ENCODE assay signal across 10 cellular contexts in genomic region chrX:1658083-1658463, GRCh38. TPM values are rescaled to one million over a fixed set of nuclear protein-coding genes. Genes with fewer than 3 reads are reported as not detected.
DNase-seq lines count a peak whose midpoint lies in the region; ATAC-seq and TF ChIP-seq lines count a peak whose summit lies in the region.
"Had no signal": no experiment of that assay in that cellular context is flagged by ENCODE, and none has a peak within 500 bp of the region (broad histone marks: within the 10 kb centered on the region; RNA-seq: fewer than 3 reads in every experiment).

No MANE protein-coding gene starts in this region.

- CTCF ChIA-PET in CD8-positive, alpha-beta memory T cell (lab: Charles Lee), result no interaction called here

- TF ChIP-seq CTCF in RWPE2 (IDR thresholded peaks at IDR 0.05; ENCODE audit: poor library complexity, severe bottlenecking), result no peak
- TF ChIP-seq CTCF in prostate gland (IDR thresholded peaks at IDR 0.05), result no peak
- no peak for TF ChIP-seq CTCF in transverse colon (IDR thresholded peaks at IDR 0.05)

- in situ Hi-C loops in transverse colon (cut with MboI; ENCODE audit: low pct_ligation_motif_present in 1 of 4, low pct_unique_long_range_greater_than_20kb in 1 of 4, low sequenced_read_pairs in 3 of 4), result loop anchor here in 3 of 4 donors (25.0 kb wide), 1 partner anchor 929 kb away; no protein-coding TSS in a partner anchor

- H3K9me3 Mint-ChIP-seq in CD8-positive, alpha-beta memory T cell, result no peaks in the 10 kb centered on the region
- H3K9me3 Mint-ChIP-seq in immature natural killer cell, result no peaks in the 10 kb centered on the region

- H3K36me3 ChIP-seq in CD8-positive, alpha-beta memory T cell (ENCODE audit: insufficient read depth, low read length), result no peaks in the 10 kb centered on the region
- no peaks in the 10 kb centered on the region for H3K36me3 ChIP-seq in RWPE2 (ENCODE audit: low read depth)
- H3K36me3 ChIP-seq in prostate gland, result no peaks in the 10 kb centered on the region
- no peaks in the 10 kb centered on the region for H3K36me3 ChIP-seq in transverse colon
- H3K36me3 ChIP-seq: right lobe of liver had no signal

- peak overlapping the region; percentile 93 to 99 (median 96) for H3K27ac Mint-ChIP-seq in CD8-positive, alpha-beta memory T cell
- H3K27ac Mint-ChIP-seq in immature natural killer cell, result peak overlapping the region; percentile 96 to 99 (median 98)

- peak overlapping the region; percentile 78 for H3K27ac ChIP-seq in CD8-positive, alpha-beta memory T cell (ENCODE audit: low read depth, low read length)
- H3K27ac ChIP-seq in RWPE2 (ENCODE audit: poor library complexity, severe bottlenecking) (peak overlapping the region; percentile 3), prostate gland (no peak overlapping the region), transverse colon (peak overlapping the region in 2 of 4 donors; percentile 30 to 66)
- H3K27ac ChIP-seq: right lobe of liver had no signal

- H3K4me1 ChIP-seq in CD8-positive, alpha-beta memory T cell (ENCODE audit: insufficient read depth, low read length), result peaks cover 24% of the 10 kb centered on the region
- H3K4me1 ChIP-seq in RWPE2 (ENCODE audit: insufficient read depth, poor library complexity, severe bottlenecking), result peaks cover 6% of the 10 kb centered on the region
- no peaks in the 10 kb centered on the region for H3K4me1 ChIP-seq in prostate gland (replicated peaks)
- no peaks in the 10 kb centered on the region for H3K4me1 ChIP-seq in transverse colon
- H3K4me1 ChIP-seq: right lobe of liver had no signal

- peaks cover 41 to 56% (median 49%) of the 10 kb centered on the region in 3 donors for H3K4me1 Mint-ChIP-seq in CD8-positive, alpha-beta memory T cell
- H3K4me1 Mint-ChIP-seq in immature natural killer cell, result peaks cover 49 to 52% of the 10 kb centered on the region in 2 donors

- intact Hi-C loops in prostate gland (cut with DNase I), result no loop called here
- intact Hi-C loops in transverse colon (cut with DNase I; ENCODE audit: low total_unique reads), result no loop called here

- peak overlapping the region; percentile 91 to 100 (median 97) for H3K4me3 Mint-ChIP-seq in CD8-positive, alpha-beta memory T cell
- H3K4me3 Mint-ChIP-seq in immature natural killer cell, result peak overlapping the region; percentile 94 to 99 (median 96)

- H3K27me3 ChIP-seq in CD8-positive, alpha-beta memory T cell (ENCODE audit: insufficient read depth, low read length, poor library complexity, severe bottlenecking), result no peaks in the 10 kb centered on the region
- H3K27me3 ChIP-seq in RWPE2 (ENCODE audit: insufficient read depth, poor library complexity, severe bottlenecking), result no peaks in the 10 kb centered on the region
- no peaks in the 10 kb centered on the region for H3K27me3 ChIP-seq in prostate gland (replicated peaks; ENCODE audit: insufficient read depth)
- no peaks in the 10 kb centered on the region for H3K27me3 ChIP-seq in transverse colon
- H3K27me3 ChIP-seq: right lobe of liver had no signal

- H3K4me3 ChIP-seq in CD8-positive, alpha-beta memory T cell (ENCODE audit: low read length), result peak overlapping the region; percentile 68
- H3K4me3 ChIP-seq in RWPE2 (ENCODE audit: severe bottlenecking), result no peak overlapping the region
- H3K4me3 ChIP-seq in prostate gland, result no peak overlapping the region
- peak overlapping the region in 1 of 4 donors; percentile 13 for H3K4me3 ChIP-seq in transverse colon
- H3K4me3 ChIP-seq: right lobe of liver had no signal

- peaks cover 2 to 29% (median 8%) of the 10 kb centered on the region in 3 donors for H3K36me3 Mint-ChIP-seq in CD8-positive, alpha-beta memory T cell
- H3K36me3 Mint-ChIP-seq in immature natural killer cell, result peaks cover 0 to 6% (median 4%) of the 10 kb centered on the region in 3 donors

- no peaks in the 10 kb centered on the region for H3K9me3 ChIP-seq in CD8-positive, alpha-beta memory T cell (ENCODE audit: low read length)
- H3K9me3 ChIP-seq in RWPE2 (ENCODE audit: severe bottlenecking) (no peaks in the 10 kb centered on the region), prostate gland (no peaks in the 10 kb centered on the region), transverse colon (no peaks in the 10 kb centered on the region)
- H3K9me3 ChIP-seq: right lobe of liver had no signal

- TF ChIP-seq EP300 in transverse colon (IDR thresholded peaks at IDR 0.05; ENCODE audit: low read depth), result no peak

- DNase-seq in CD8-positive, alpha-beta memory T cell, result peak in 1 of 5 donors; percentile 13
- DNase-seq in RWPE2 (ENCODE audit: low spot score), result no peak
- DNase-seq in immature natural killer cell, result peak in 2 of 3 donors; percentile 21 to 31
- DNase-seq in prostate gland (ENCODE audit: low spot score), result no peak
- no peak for DNase-seq in transverse colon
- DNase-seq in putamen (ENCODE audit: low spot score), result no peak
- DNase-seq: right lobe of liver had no signal

- POLR2A ChIA-PET in CD8-positive, alpha-beta memory T cell (lab: Charles Lee), result no interaction called here

- ATAC-seq in GM21526 (IDR thresholded peaks at IDR 0.05; ENCODE audit: low FRiP score, unreplicated experiment), result peak; percentile 12
- ATAC-seq in RWPE2 (ENCODE audit: low read depth), result peak; percentile 39
- no peak for ATAC-seq in GM18873 (IDR thresholded peaks at IDR 0.05; ENCODE audit: low FRiP score, unreplicated experiment)
- ATAC-seq: Panc1 had no signal

- TF ChIP-seq POLR2A in prostate gland (IDR thresholded peaks at IDR 0.05) (no peak), transverse colon (IDR thresholded peaks at IDR 0.05) (no peak)

- no peaks in the 10 kb centered on the region for H3K27me3 Mint-ChIP-seq in CD8-positive, alpha-beta memory T cell
- H3K27me3 Mint-ChIP-seq in immature natural killer cell (ENCODE audit: low read depth in 3 of 3), result peaks cover 0 to 32% (median 9%) of the 10 kb centered on the region in 3 donors

- 11% methylated on average over 13 of the region's 13 CpGs for WGBS in prostate gland
- WGBS in transverse colon (ENCODE audit: low coverage in 1 of 2), 2 donors, result 17% methylated on average over 13 of the region's 13 CpGs; no CpG with 5 or more reads in 1 of the 2 donors

RNA-seq across cellular contexts. Expression of gene ASMT, which starts 43.2 kb away (rescaled TPM):
- 1 to 10 TPM; 1.9 to 2.1 TPM for total RNA-seq in CD8-positive, alpha-beta memory T cell
- 0.40 TPM for polyA plus RNA-seq in CD8-positive, alpha-beta memory T cell
- not detected for polyA plus RNA-seq in immature natural killer cell
- 1 to 10 TPM in 1 of 2 donors, not detected in 1; 1.0 TPM for total RNA-seq in prostate gland
- not detected for total RNA-seq in transverse colon

Comparison
In these comparisons a context has a peak if more than half of its experiments do, and no peak if none do; other contexts are left out.
1. DNase-seq: peak in immature natural killer cell (2 of 3); none in RWPE2 (single experiment), prostate gland (single experiment), transverse colon (single experiment) and putamen (single experiment).
2. H3K27ac ChIP-seq: peak in CD8-positive, alpha-beta memory T cell (single experiment) and RWPE2 (single experiment); none in prostate gland (0 of 2).